Comparison of ENCODE assay signal across 8 cellular contexts in genomic region chr1:39391741-39392679, GRCh38.
DNase-seq lines count a peak whose midpoint lies in the region; ATAC-seq and TF ChIP-seq lines count a peak whose summit lies in the region.

No MANE protein-coding gene starts in this region.

- WGBS in mesodermal cell (ENCODE audit: insufficient coverage in 2 of 2), 2 experiments: 40 to 57% methylated on average over 1 to 3 of the region's 5 CpGs

- H3K27me3 ChIP-seq in endocrine pancreas (ENCODE audit: control insufficient read depth, insufficient read depth, low read length) (no peaks in the 10 kb centered on the region), vagina (no peaks in the 10 kb centered on the region)

- TSS peak; percentile 79 for BruUV-seq in Calu3 (replicated peaks; lab: Mats Ljungman, UMichigan)

- H3K4me3 ChIP-seq in endocrine pancreas (ENCODE audit: control insufficient read depth, insufficient read depth, low read length): peak overlapping the region; percentile 16
- H3K4me3 ChIP-seq in mesodermal cell (ENCODE audit: extremely low read depth, insufficient read depth, low read length, poor library complexity, severe bottlenecking): no peak overlapping the region
- H3K4me3 ChIP-seq in vagina: no peak overlapping the region

- no peak for TF ChIP-seq POLR2A in vagina (IDR thresholded peaks at IDR 0.05)

- H3K4me1 Mint-ChIP-seq in Calu3 (ENCODE audit: low read depth, unreplicated experiment): peaks cover 73% of the 10 kb centered on the region

- DNase-seq in Calu3: peak; percentile 57
- peak; percentile 43 for DNase-seq in NCI-H460 (ENCODE audit: extremely low read depth, low read depth)
- DNase-seq in vagina (ENCODE audit: extremely low spot score in 2 of 2): no peak
- no peak for DNase-seq in effector CD8-positive, alpha-beta T cell (lab: John Stamatoyannopoulos, UW)

- ATAC-seq in GM19023 (IDR thresholded peaks at IDR 0.05; ENCODE audit: unreplicated experiment) (no peak), HG03521 (IDR thresholded peaks at IDR 0.05; ENCODE audit: unreplicated experiment) (no peak)

- peaks cover 29% of the 10 kb centered on the region for H3K4me1 ChIP-seq in endocrine pancreas (ENCODE audit: control insufficient read depth, insufficient read depth, low read length)
- H3K4me1 ChIP-seq in mesodermal cell (ENCODE audit: control insufficient read depth, insufficient read depth, low read length, poor library complexity, severe bottlenecking): peaks cover 94% of the 10 kb centered on the region
- H3K4me1 ChIP-seq in vagina: peaks cover 62% of the 10 kb centered on the region

- no peaks in the 10 kb centered on the region for H3K9me3 Mint-ChIP-seq in Calu3 (ENCODE audit: low read depth, unreplicated experiment)

- CTCF ChIA-PET in Calu3 (lab: Charles Lee): interaction anchor here (0.6 to 1.7 kb wide), 5 partner anchors 13 to 215 kb away, joined by 4 to 12 read pairs (median 5); no protein-coding TSS in a partner anchor

- H3K9ac ChIP-seq in endocrine pancreas (ENCODE audit: control insufficient read depth, insufficient read depth, low read length): no peak overlapping the region

- no peak for TF ChIP-seq CTCF in Calu3 (IDR thresholded peaks at IDR 0.05; ENCODE audit: unreplicated experiment)
- no peak for TF ChIP-seq CTCF in vagina (IDR thresholded peaks at IDR 0.05)

- H3K36me3 Mint-ChIP-seq in Calu3 (ENCODE audit: insufficient read depth, unreplicated experiment): peaks cover 55% of the 10 kb centered on the region

- H3K27ac ChIP-seq in mesodermal cell (ENCODE audit: low read depth, low read length, severe bottlenecking) (peak overlapping the region; percentile 86), vagina (peak overlapping the region; percentile 52)

- intact Hi-C loops in Calu3 (cut with micrococcal nuclease; ENCODE audit: unreplicated experiment): loop anchor here (10.0 kb wide), 1 partner anchor 1377 kb away; the partner anchor contains the start of gene UTP11
- intact Hi-C loops in vagina (cut with DNase I): no loop called here

- H3K27ac Mint-ChIP-seq in Calu3 (ENCODE audit: unreplicated experiment): peak overlapping the region; percentile 94

- H3K4me3 Mint-ChIP-seq in Calu3 (ENCODE audit: low read depth, unreplicated experiment): peak overlapping the region; percentile 50

- H3K9me3 ChIP-seq in endocrine pancreas (ENCODE audit: control insufficient read depth, low read length) (no peaks in the 10 kb centered on the region), mesodermal cell (ENCODE audit: control insufficient read depth, low read length) (no peaks in the 10 kb centered on the region), vagina (no peaks in the 10 kb centered on the region)

- H3K27me3 Mint-ChIP-seq in Calu3 (ENCODE audit: unreplicated experiment): no peaks in the 10 kb centered on the region

- H3K36me3 ChIP-seq in endocrine pancreas (ENCODE audit: control insufficient read depth, insufficient read depth, low read length) (no peaks in the 10 kb centered on the region), mesodermal cell (ENCODE audit: control insufficient read depth, insufficient read depth, low read length) (peaks cover 48% of the 10 kb centered on the region), vagina (peaks cover 0 to 24% of the 10 kb centered on the region in 2 donors)

Comparison
In these comparisons a context has a peak if more than half of its experiments do, and no peak if none do; other contexts are left out.
1. DNase-seq: peak in Calu3 (single experiment) and NCI-H460 (single experiment); none in vagina (0 of 2) and effector CD8-positive, alpha-beta T cell (single experiment).